In the genomic region with DNA sequence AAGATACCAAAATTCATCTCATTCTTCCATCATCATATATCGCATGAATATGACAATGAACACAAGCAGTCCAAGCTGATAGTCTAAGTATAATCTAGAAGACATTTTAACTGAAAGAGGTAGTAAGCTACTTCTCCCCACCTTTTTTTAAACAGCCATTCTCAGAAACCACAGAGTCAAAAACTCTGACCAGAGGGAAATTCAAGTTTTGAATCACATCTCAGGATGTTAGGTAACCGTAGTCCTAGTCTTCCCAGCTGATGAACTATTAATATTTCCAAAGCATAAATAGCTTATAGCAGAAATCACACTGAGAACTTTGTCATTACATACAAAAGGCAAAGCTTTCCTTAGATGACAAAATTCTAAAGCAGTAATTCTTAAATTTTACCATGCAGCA, we compare ENCODE assay signal across 13 cellular contexts. TPM values are rescaled to one million over a fixed set of nuclear protein-coding genes. Genes with fewer than 3 reads are reported as not detected.
DNase-seq lines count a peak whose midpoint lies in the region; ATAC-seq, FAIRE-seq and TF ChIP-seq lines count a peak whose summit lies in the region.
"Had no signal": no experiment of that assay in that cellular context is flagged by ENCODE, and none has a peak within 500 bp of the region (broad histone marks: within the 10 kb centered on the region; RNA-seq: fewer than 3 reads in every experiment).

No MANE protein-coding gene starts in this region.

- SMC1A ChIA-PET in GM12878 (lab: Charles Lee; ENCODE audit: uncharacterized antibody, unreplicated experiment) = interaction anchor here (0.9 to 10.9 kb wide), 7 partner anchors 11 to 37 kb away, joined by 3 to 130 read pairs (median 8); a partner anchor contains a TSS

- no peak for DNase-seq in natural killer cell treated with Interleukin-12 subunit alpha and Interleukin-12 subunit beta and Interleukin-15 and Interleukin-18, amount 100 ng/mL, for 72 hours (ENCODE audit: low spot score)
- DNase-seq in natural killer cell (no peak), GM23248 (no peak), GM12878 (ENCODE audit: low read depth, low spot score) (no peak), RCC 7860 (ENCODE audit: low spot score) (no peak), vagina (ENCODE audit: extremely low spot score in 2 of 2) (no peak)
- no peak for DNase-seq in activated naive CD4-positive, alpha-beta T cell treated with anti-CD3 and anti-CD28 coated beads, Interleukin-2, amount 50 U/mL, for 16 hours
- DNase-seq: H9, NCI-H1436 treated with DMSO at 0.1 percent for 48 hours, NCI-H2081 treated with DMSO at 0.1 percent for 48 hours, NCI-H524, T-cell had no signal

- TF ChIP-seq POLR2A in GM12878 (IDR thresholded peaks at IDR 0.05; ENCODE audit: low read depth, low read length) = no peak
- TF ChIP-seq POLR2A in vagina (IDR thresholded peaks at IDR 0.05) = no peak

- intact Hi-C loops in natural killer cell (cut with micrococcal nuclease) (no loop called here), GM12878 (cut with micrococcal nuclease; ENCODE audit: unreplicated experiment) (no loop called here), vagina (cut with DNase I) (no loop called here)

- H3K36me3 ChIP-seq in GM23248 (ENCODE audit: low read depth) (0 out of 2 replicates have a peak, but pooled peaks cover 5% of the 10 kb centered on the region), GM12878 (ENCODE audit: control insufficient read depth in 2 of 2, insufficient read depth in 2 of 2, low read length in 1 of 2) (no peaks in the 10 kb centered on the region), vagina (no peaks in the 10 kb centered on the region)

- H3K9me3 ChIP-seq in GM23248 (ENCODE audit: low read depth) (no peaks in the 10 kb centered on the region), GM12878 (replicated peaks; ENCODE audit: control insufficient read depth, insufficient read depth, low read length) (no peaks in the 10 kb centered on the region), vagina (no peaks in the 10 kb centered on the region)

- POLR2A ChIA-PET in GM12878 (lab: Charles Lee) = interaction anchor here (0.8 to 3.5 kb wide), 7 partner anchors 10 to 29 kb away, joined by 3 to 14 read pairs (median 3); a partner anchor contains a TSS

- TF ChIP-seq EP300 in GM12878 (IDR thresholded peaks at IDR 0.05; ENCODE audit: borderline replicate concordance in 1 of 2, control insufficient read depth in 1 of 2, low read depth in 2 of 2, low read length in 2 of 2) = no peak

- no peak for ATAC-seq in natural killer cell treated with Interleukin-12 subunit alpha and Interleukin-12 subunit beta and Interleukin-15 and Interleukin-18, amount 100 ng/mL, for 72 hours
- ATAC-seq in natural killer cell (no peak), GM12878 (peak; percentile 65)
- ATAC-seq: T-cell had no signal

- WGBS in GM23248 (ENCODE audit: low coverage in 1 of 2, low lambda C conversion rate in 2 of 2, missing lambda C conversion rate in 2 of 2), 2 experiments = 79 to 88% methylated on average over 2 of the region's 2 CpGs
- WGBS in GM12878 (ENCODE audit: insufficient coverage, insufficient replicate concordance, low lambda C conversion rate, missing lambda C conversion rate) = 50% methylated on average over 2 of the region's 2 CpGs

- in situ Hi-C loops in GM23248 (cut with MboI) (no loop called here), GM12878 (cut with MboI) (no loop called here)

- peak overlapping the region; percentile 61 to 68 for H3K27ac Mint-ChIP-seq in natural killer cell treated with Interleukin-12 subunit alpha and Interleukin-12 subunit beta and Interleukin-15 and Interleukin-18, amount 100 ng/mL, for 72 hours
- H3K27ac Mint-ChIP-seq in natural killer cell = peak overlapping the region in 1 of 2 donors; percentile 12
- H3K27ac Mint-ChIP-seq: H9, IgD-negative memory B cell, T-cell had no signal

- TF ChIP-seq CTCF in natural killer cell (IDR thresholded peaks at IDR 0.05) (no peak), GM12878 (IDR thresholded peaks at IDR 0.05 in 2 of 3, conservative IDR thresholded peaks at IDR 0.05 in 1 of 3; ENCODE audit: control insufficient read depth in 2 of 3, extremely low read depth in 1 of 3, insufficient read depth in 1 of 3, low read depth in 3 of 3, low read length in 3 of 3) (no peak), vagina (IDR thresholded peaks at IDR 0.05) (no peak)

- H3K4me3 Mint-ChIP-seq in natural killer cell treated with Interleukin-12 subunit alpha and Interleukin-12 subunit beta and Interleukin-15 and Interleukin-18, amount 100 ng/mL, for 72 hours = peak overlapping the region; percentile 63
- no peak overlapping the region for H3K4me3 Mint-ChIP-seq in natural killer cell
- H3K4me3 Mint-ChIP-seq: T-cell had no signal

- peaks cover 16% of the 10 kb centered on the region for H4K20me1 ChIP-seq in GM23248 (ENCODE audit: insufficient read depth)
- no peaks in the 10 kb centered on the region for H4K20me1 ChIP-seq in GM12878 (ENCODE audit: control insufficient read depth, insufficient read depth)

- H3K9me2 ChIP-seq in GM23248 (ENCODE audit: insufficient read depth) = no peaks in the 10 kb centered on the region

- H3K27me3 ChIP-seq in GM23248 (replicated peaks; ENCODE audit: insufficient read depth) (no peaks in the 10 kb centered on the region), GM12878 (replicated peaks in 1 of 2; ENCODE audit: control insufficient read depth in 2 of 2, insufficient read depth in 2 of 2, low read length in 1 of 2) (no peaks in the 10 kb centered on the region), vagina (no peaks in the 10 kb centered on the region)

- peaks cover 28 to 34% of the 10 kb centered on the region in 2 donors for H3K4me1 Mint-ChIP-seq in natural killer cell treated with Interleukin-12 subunit alpha and Interleukin-12 subunit beta and Interleukin-15 and Interleukin-18, amount 100 ng/mL, for 72 hours (ENCODE audit: low read depth in 2 of 2)
- peaks cover 19 to 22% of the 10 kb centered on the region in 2 donors for H3K4me1 Mint-ChIP-seq in natural killer cell

- H3K4me1 ChIP-seq in GM23248 (ENCODE audit: insufficient read depth) (peaks cover 35% of the 10 kb centered on the region), GM12878 (ENCODE audit: control insufficient read depth, insufficient read depth, low read length) (peaks cover 30% of the 10 kb centered on the region; the same call in 1 of the 2 replicates), vagina (peaks cover 77% of the 10 kb centered on the region)

- no peak overlapping the region for H2AFZ ChIP-seq in GM23248
- no peak overlapping the region for H2AFZ ChIP-seq in GM12878 (ENCODE audit: control insufficient read depth, low read depth, low read length)

- no TSS peak for BruUV-seq in GM12878 (replicated peaks; lab: Mats Ljungman, UMichigan)

- FAIRE-seq in GM12878 (lab: Jason Lieb, UNC) (no peak), RCC 7860 (lab: Jason Lieb, UNC) (no peak)

- no peak for TF ChIP-seq RAD21 in GM12878 (IDR thresholded peaks at IDR 0.05; ENCODE audit: insufficient read depth, low read depth, low read length)

- no peak overlapping the region for H3K4me3 ChIP-seq in GM23248
- H3K4me3 ChIP-seq in GM12878 = peak overlapping the region; percentile 19; the same call in 1 of the 2 replicates
- H3K4me3 ChIP-seq in vagina = no peak overlapping the region

- peaks cover 98% of the 10 kb centered on the region for H3K79me2 ChIP-seq in GM23248 (ENCODE audit: insufficient read depth)
- peaks cover 75% of the 10 kb centered on the region for H3K79me2 ChIP-seq in GM12878 (ENCODE audit: control insufficient read depth, insufficient read depth, low read length)

- H3K36me3 Mint-ChIP-seq in natural killer cell treated with Interleukin-12 subunit alpha and Interleukin-12 subunit beta and Interleukin-15 and Interleukin-18, amount 100 ng/mL, for 72 hours = no peaks in the 10 kb centered on the region
- no peaks in the 10 kb centered on the region for H3K36me3 Mint-ChIP-seq in natural killer cell
- H3K36me3 Mint-ChIP-seq: IgD-negative memory B cell had no signal

- H3K27me3 Mint-ChIP-seq in natural killer cell treated with Interleukin-12 subunit alpha and Interleukin-12 subunit beta and Interleukin-15 and Interleukin-18, amount 100 ng/mL, for 72 hours = no peaks in the 10 kb centered on the region
- no peaks in the 10 kb centered on the region for H3K27me3 Mint-ChIP-seq in natural killer cell (ENCODE audit: low read depth in 2 of 2)
- H3K27me3 Mint-ChIP-seq: IgD-negative memory B cell, T-cell had no signal

- RAD21 ChIA-PET in GM12878 (lab: Charles Lee; ENCODE audit: unreplicated experiment) = interaction anchor here (0.7 to 3.3 kb wide), 6 partner anchors 13 to 29 kb away, joined by 3 to 21 read pairs (median 4); no protein-coding TSS in a partner anchor

- H3F3A ChIP-seq in GM23248 (ENCODE audit: insufficient read depth) = peaks cover 41% of the 10 kb centered on the region

- no peaks in the 10 kb centered on the region for H3K9me3 Mint-ChIP-seq in natural killer cell treated with Interleukin-12 subunit alpha and Interleukin-12 subunit beta and Interleukin-15 and Interleukin-18, amount 100 ng/mL, for 72 hours
- H3K9me3 Mint-ChIP-seq in natural killer cell = no peaks in the 10 kb centered on the region
- H3K9me3 Mint-ChIP-seq: H9 had no signal

- H3K4me2 ChIP-seq in GM23248 (ENCODE audit: unreplicated experiment) (no peak overlapping the region), GM12878 (ENCODE audit: control insufficient read depth, insufficient read depth) (peak overlapping the region; percentile 51)

- H3K9ac ChIP-seq in GM23248 (no peak overlapping the region), GM12878 (ENCODE audit: control insufficient read depth, insufficient read depth, low read length) (no peak overlapping the region)

- CTCF ChIA-PET in GM12878 (lab: Yijun Ruan, JAX) = interaction anchor here (0.9 to 11.1 kb wide), 12 partner anchors 11 to 365 kb away, joined by 3 to 170 read pairs (median 5); a partner anchor contains a TSS

- H3K27ac ChIP-seq in GM23248 (peak overlapping the region; percentile 68), GM12878 (ENCODE audit: control insufficient read depth, insufficient read depth) (peak overlapping the region; percentile 17; the same call in 1 of the 2 replicates), vagina (no peak overlapping the region)

RNA-seq across cellular contexts. Expression of a gene that starts 25.8 kb away (rescaled TPM):
- total RNA-seq in natural killer cell treated with Interleukin-12 subunit alpha and Interleukin-12 subunit beta and Interleukin-15 and Interleukin-18, amount 100 ng/mL, for 72 hours = 10 to 100 TPM; 57.7 to 66.2 TPM
- total RNA-seq in natural killer cell = 10 to 100 TPM; 37.9 to 46.9 (median 46.4) TPM
- 183 and 272 TPM in 2 replicates for total RNA-seq in GM23248 (2014; rRNA removed; shearing (Covaris generic))
- 128 and 136 TPM in 2 replicates for polyA plus RNA-seq in GM23248 (2016; fragmentation: Nextera tagmentation; extraction: Ambion mirVana)
- 77.3 and 80.7 TPM in 2 replicates for total RNA-seq in GM12878 (2013; cell fraction: nucleolus; rRNA removed)
- total RNA-seq in GM12878 (2014; rRNA removed) = 36.9 and 38.0 TPM in 2 replicates
- total RNA-seq in GM12878 (2014; rRNA removed; fragmentation: Illumina TruSeq; extraction: Trizol) = 41.0 and 45.6 TPM in 2 replicates
- total RNA-seq in GM12878 (2021) = 40.7 and 42.5 TPM in 2 replicates
- 21.6 TPM for polyA plus RNA-seq in GM12878 (2011; ENCODE audit: low read depth)
- polyA plus RNA-seq in GM12878 (2011; rRNA removed) = 43.4 and 53.8 TPM in 2 replicates
- 30.8 and 37.2 TPM in 2 replicates for polyA plus RNA-seq in GM12878 (2011; cell fraction: cytosol; rRNA removed)
- polyA plus RNA-seq in GM12878 (2011; cell fraction: nucleus; rRNA removed) = 56.9 and 67.2 TPM in 2 replicates
- polyA plus RNA-seq in GM12878 (2012) = 27.7 and 36.8 TPM in 2 replicates
- 79.1 and 84.8 TPM in 2 replicates for polyA plus RNA-seq in GM12878 (2014; fragmentation: Illumina TruSeq; extraction: Trizol)
- polyA plus RNA-seq in GM12878 (2014; fragmentation: Nextera tagmentation; extraction: Ambion mirVana) = 10 to 100 TPM; 17.8 to 21.9 TPM
- polyA plus RNA-seq in GM12878 (2014; rRNA removed) = 33.7 and 35.4 TPM in 2 replicates
- polyA plus RNA-seq in GM12878 (2016; fragmentation: Nextera tagmentation; extraction: Ambion mirVana) = 10 to 100 TPM; 45.7 to 48.1 TPM
- 33.4 and 39.0 TPM in 2 replicates for polyA minus RNA-seq in GM12878 (2011; rRNA and poly(A)+ RNA removed)
- 11.6 and 19.0 TPM in 2 replicates for polyA minus RNA-seq in GM12878 (2011; cell fraction: cytosol; rRNA and poly(A)+ RNA removed)
- polyA minus RNA-seq in GM12878 (2011; cell fraction: nucleus; rRNA and poly(A)+ RNA removed) = 32.8 and 49.5 TPM in 2 replicates
- total RNA-seq in vagina = 139 TPM
